In the genomic region with DNA sequence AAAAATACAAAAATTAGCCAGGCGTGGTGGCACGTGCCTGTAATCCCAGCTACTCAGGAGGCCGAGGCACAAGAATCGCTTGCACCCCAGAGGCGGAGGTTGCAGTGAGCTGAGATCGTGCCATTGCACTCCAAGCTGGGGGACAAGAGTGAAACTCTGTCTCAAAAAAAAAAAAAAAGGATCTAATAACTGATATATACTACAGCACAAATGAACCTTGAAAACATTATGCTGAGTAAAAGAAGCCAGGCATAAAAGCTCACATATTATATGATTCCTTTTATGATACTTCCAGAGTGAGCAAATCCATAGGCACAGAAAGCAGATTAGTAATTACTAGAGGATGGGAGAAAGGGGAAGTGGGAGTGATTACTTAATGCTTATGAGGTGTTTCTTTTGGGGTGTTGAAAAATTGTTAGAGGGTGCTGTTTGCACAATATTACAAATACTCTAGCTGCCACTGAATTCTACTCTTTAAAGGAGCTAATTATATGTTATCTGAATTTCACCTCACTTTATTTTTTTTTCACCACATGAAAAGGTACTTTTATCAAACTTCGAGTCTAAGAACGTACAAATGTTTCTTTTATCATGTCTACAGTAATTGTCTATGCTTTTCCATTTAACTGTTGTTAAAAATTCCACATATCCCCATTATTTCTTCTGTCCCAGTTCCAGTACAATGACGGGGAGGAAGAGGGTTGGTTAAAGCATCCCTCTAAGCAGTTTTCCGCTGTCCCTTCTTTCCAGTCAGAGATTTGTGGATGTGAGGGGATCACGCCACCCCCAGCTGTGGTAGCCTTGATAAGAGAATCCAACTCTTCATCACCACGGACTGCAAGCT, we compare ENCODE assay signal across 9 cellular contexts.
DNase-seq lines count a peak whose midpoint lies in the region; ATAC-seq and TF ChIP-seq lines count a peak whose summit lies in the region.
"Had no signal": no experiment of that assay in that cellular context is flagged by ENCODE, and none has a peak within 500 bp of the region (broad histone marks: within the 10 kb centered on the region; RNA-seq: fewer than 3 reads in every experiment).

No MANE protein-coding gene starts in this region.

- H3K4me3 ChIP-seq in AG10803 (ENCODE audit: low read length) (peak overlapping the region; percentile 49), HUES6 (ENCODE audit: low read depth, low read length) (peak overlapping the region; percentile 54), muscle layer of colon (ENCODE audit: low read depth in 1 of 2, low read length in 2 of 2) (peak overlapping the region; percentile 23 to 53)

- H3K4me1 ChIP-seq in HUES6 (ENCODE audit: control insufficient read depth, insufficient read depth, low read length) (no peaks in the 10 kb centered on the region), muscle layer of colon (ENCODE audit: insufficient read depth, low read length) (no peaks in the 10 kb centered on the region)

- no peak for TF ChIP-seq CTCF in AG10803 (conservative IDR thresholded peaks at IDR 0.05; ENCODE audit: low read length)

- DNase-seq in AG10803 (ENCODE audit: low read depth) (no peak), caudate nucleus (lab: John Stamatoyannopoulos, UW) (no peak), NCI-H1092 (lab: John Stamatoyannopoulos, UW) (no peak)
- DNase-seq in effector CD4-positive, alpha-beta T cell: no peak
- DNase-seq: activated CD4-positive, alpha-beta T cell treated with anti-CD3 and anti-CD28 coated beads, Interleukin-2, amount 50 U/mL, for 4 hours had no signal

- H3K9ac ChIP-seq in HUES6 (ENCODE audit: low read length): peak overlapping the region; percentile 67
- peak overlapping the region; percentile 32 for H3K9ac ChIP-seq in muscle layer of colon (ENCODE audit: low read length)

- H3K27me3 ChIP-seq in HUES6 (ENCODE audit: control insufficient read depth, insufficient read depth, low read length) (no peaks in the 10 kb centered on the region), muscle layer of colon (ENCODE audit: control insufficient read depth in 1 of 2, insufficient read depth in 2 of 2, low read length in 2 of 2) (no peaks in the 10 kb centered on the region)

- ATAC-seq in HG02840 (IDR thresholded peaks at IDR 0.05; ENCODE audit: low FRiP score, unreplicated experiment) (no peak), HG02571 (IDR thresholded peaks at IDR 0.05; ENCODE audit: unreplicated experiment) (no peak)

- H3K9me3 ChIP-seq in HUES6 (ENCODE audit: control insufficient read depth, insufficient read depth, low read depth, low read length): no peaks in the 10 kb centered on the region
- H3K9me3 ChIP-seq in muscle layer of colon (ENCODE audit: low read length): no peaks in the 10 kb centered on the region

- H3K27ac ChIP-seq in HUES6 (ENCODE audit: low read depth, low read length) (no peak overlapping the region), caudate nucleus (ENCODE audit: low read depth, low read length) (peak overlapping the region; percentile 78), muscle layer of colon (ENCODE audit: low read depth, low read length) (no peak overlapping the region)

- H3K36me3 ChIP-seq in HUES6 (ENCODE audit: control insufficient read depth, insufficient read depth, low read length): no peaks in the 10 kb centered on the region
- H3K36me3 ChIP-seq in muscle layer of colon (ENCODE audit: insufficient read depth, low read length): no peaks in the 10 kb centered on the region
